Comparison of ENCODE assay signal across 10 cellular contexts in the genomic region with DNA sequence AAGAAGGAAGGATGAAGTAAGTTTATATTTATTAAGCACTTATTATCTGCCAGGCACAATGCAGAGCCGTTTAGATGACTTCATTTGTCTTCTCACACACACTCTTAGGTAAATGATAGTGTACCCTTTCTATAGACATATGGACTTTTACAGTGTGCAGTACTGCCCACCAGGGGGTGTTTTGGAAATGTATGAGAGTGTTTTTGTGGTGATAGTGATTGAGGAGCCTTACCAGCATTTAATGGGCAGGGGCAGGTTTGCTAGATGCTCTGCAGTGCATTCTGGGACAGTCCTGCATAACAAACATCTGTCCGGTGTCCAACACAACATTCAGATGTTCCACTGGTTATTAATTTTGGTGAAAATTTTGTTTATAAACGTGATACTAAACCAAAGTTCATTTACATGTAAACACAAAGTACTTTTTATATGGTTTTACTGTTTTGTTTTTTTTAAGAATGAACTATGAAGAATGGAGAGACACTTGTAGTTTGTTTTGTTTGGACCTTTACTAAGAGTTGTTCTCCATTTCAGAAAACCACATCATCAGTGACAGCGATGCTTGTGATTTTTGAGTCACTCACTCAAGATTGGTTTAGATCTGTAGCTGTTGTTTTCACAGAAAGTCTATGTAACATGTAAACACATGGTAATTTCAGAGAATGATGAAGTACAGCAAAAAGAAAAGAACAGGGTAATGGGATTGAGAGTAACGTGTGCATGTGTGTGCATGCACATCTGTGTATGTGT. TPM values are rescaled to one million over a fixed set of nuclear protein-coding genes. Genes with fewer than 3 reads are reported as not detected.
DNase-seq lines count a peak whose midpoint lies in the region; ATAC-seq and TF ChIP-seq lines count a peak whose summit lies in the region.
"Had no signal": no experiment of that assay in that cellular context is flagged by ENCODE, and none has a peak within 500 bp of the region (broad histone marks: within the 10 kb centered on the region; RNA-seq: fewer than 3 reads in every experiment).

No MANE protein-coding gene starts in this region.

- CTCF ChIA-PET in BJ (lab: Yijun Ruan, JAX) = interaction anchor here (0.9 kb wide), 1 partner anchor 9 kb away, joined by 3 read pairs; no protein-coding TSS in a partner anchor

- peak overlapping the region in 5 of 6 donors; percentile 6 to 69 (median 31) for H3K27ac Mint-ChIP-seq in immature natural killer cell

- POLR2A ChIA-PET in BJ (lab: Charles Lee) = no interaction called here

- H3K36me3 ChIP-seq in BJ (ENCODE audit: control insufficient read depth, insufficient read depth, low read length) = 0 out of 2 replicates have a peak, but pooled peaks cover 1% of the 10 kb centered on the region

- ATAC-seq in SK-N-SH treated with all-trans-retinoic acid at 6 μM for 48 hours (peak; percentile 71), HG02610 (IDR thresholded peaks at IDR 0.05; ENCODE audit: unreplicated experiment) (no peak)

- DNase-seq in BJ (ENCODE audit: low read depth) (no peak), immature natural killer cell (no peak), COLO829 (ENCODE audit: low spot score) (no peak), mesenteric fat pad (ENCODE audit: low spot score) (no peak)
- DNase-seq in stimulated activated CD4-positive, alpha-beta T cell treated with anti-CD3 and anti-CD28 coated beads, Interleukin-4, amount 100 ng/mL, for 1 hour = no peak

- TF ChIP-seq CTCF in BJ (IDR thresholded peaks at IDR 0.05; ENCODE audit: insufficient read depth, low read depth, low read length) (peak; percentile 54), GM12875 (IDR thresholded peaks at IDR 0.05; ENCODE audit: borderline replicate concordance, insufficient read depth, low read depth, low read length) (peak; percentile 27; the same call in 1 of the 2 replicates)

- peaks cover 30 to 71% (median 42%) of the 10 kb centered on the region in 3 donors for H3K36me3 Mint-ChIP-seq in immature natural killer cell

- no peak overlapping the region for H3K4me3 Mint-ChIP-seq in immature natural killer cell

- H3K4me1 Mint-ChIP-seq in immature natural killer cell = peaks cover 15 to 57% of the 10 kb centered on the region in 2 donors

- no peaks in the 10 kb centered on the region for H3K27me3 ChIP-seq in BJ (ENCODE audit: control insufficient read depth, insufficient read depth, low read length)

- peaks cover 0 to 4% (median 2%) of the 10 kb centered on the region in 3 donors for H3K27me3 Mint-ChIP-seq in immature natural killer cell (ENCODE audit: low read depth in 3 of 3)

- no peaks in the 10 kb centered on the region for H3K9me3 Mint-ChIP-seq in immature natural killer cell

- H3K4me3 ChIP-seq in BJ (ENCODE audit: low read depth, low read length) (no peak overlapping the region), GM12875 (ENCODE audit: low read depth, low read length) (no peak overlapping the region)
- H3K4me3 ChIP-seq: SK-N-MC had no signal

TF ChIP-seq in SK-N-SH treated with all-trans-retinoic acid at 6 μM for 48 hours, 23 proteins besides CTCF, POLR2A, EP300 and RAD21:
- TF ChIP-seq TCF4 (CRISPR knock-in tag; IDR thresholded peaks at IDR 0.05; ENCODE audit: borderline replicate concordance) (no peak), CSDC2 (CRISPR knock-in tag; IDR thresholded peaks at IDR 0.05) (no peak), PPARA (CRISPR knock-in tag; IDR thresholded peaks at IDR 0.05; ENCODE audit: borderline replicate concordance) (no peak), ISL1 (CRISPR knock-in tag; IDR thresholded peaks at IDR 0.05) (no peak), ZNF8 (CRISPR knock-in tag; IDR thresholded peaks at IDR 0.05) (no peak)
- TF ChIP-seq, protein P1, sequence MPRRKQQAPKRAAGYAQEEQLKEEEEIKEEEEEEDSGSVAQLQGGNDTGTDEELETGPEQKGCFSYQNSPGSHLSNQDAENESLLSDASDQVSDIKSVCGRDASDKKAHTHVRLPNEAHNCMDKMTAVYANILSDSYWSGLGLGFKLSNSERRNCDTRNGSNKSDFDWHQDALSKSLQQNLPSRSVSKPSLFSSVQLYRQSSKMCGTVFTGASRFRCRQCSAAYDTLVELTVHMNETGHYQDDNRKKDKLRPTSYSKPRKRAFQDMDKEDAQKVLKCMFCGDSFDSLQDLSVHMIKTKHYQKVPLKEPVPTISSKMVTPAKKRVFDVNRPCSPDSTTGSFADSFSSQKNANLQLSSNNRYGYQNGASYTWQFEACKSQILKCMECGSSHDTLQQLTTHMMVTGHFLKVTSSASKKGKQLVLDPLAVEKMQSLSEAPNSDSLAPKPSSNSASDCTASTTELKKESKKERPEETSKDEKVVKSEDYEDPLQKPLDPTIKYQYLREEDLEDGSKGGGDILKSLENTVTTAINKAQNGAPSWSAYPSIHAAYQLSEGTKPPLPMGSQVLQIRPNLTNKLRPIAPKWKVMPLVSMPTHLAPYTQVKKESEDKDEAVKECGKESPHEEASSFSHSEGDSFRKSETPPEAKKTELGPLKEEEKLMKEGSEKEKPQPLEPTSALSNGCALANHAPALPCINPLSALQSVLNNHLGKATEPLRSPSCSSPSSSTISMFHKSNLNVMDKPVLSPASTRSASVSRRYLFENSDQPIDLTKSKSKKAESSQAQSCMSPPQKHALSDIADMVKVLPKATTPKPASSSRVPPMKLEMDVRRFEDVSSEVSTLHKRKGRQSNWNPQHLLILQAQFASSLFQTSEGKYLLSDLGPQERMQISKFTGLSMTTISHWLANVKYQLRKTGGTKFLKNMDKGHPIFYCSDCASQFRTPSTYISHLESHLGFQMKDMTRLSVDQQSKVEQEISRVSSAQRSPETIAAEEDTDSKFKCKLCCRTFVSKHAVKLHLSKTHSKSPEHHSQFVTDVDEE (CRISPR knock-in tag; IDR thresholded peaks at IDR 0.05) = no peak
TF ChIP-seq in SK-N-SH treated with all-trans-retinoic acid at 6 μM for 48 hours: peak in this region for 0.

RNA-seq across cellular contexts. Expression of a gene that starts 19.9 kb away (rescaled TPM):
- polyA plus RNA-seq in BJ (2011; rRNA removed) (0.64 and 0.74 TPM in 2 replicates), immature natural killer cell (under 1 TPM in 1 of 3 donors, not detected in 2; 0.04 TPM)
- polyA minus RNA-seq in BJ (2011; rRNA and poly(A)+ RNA removed) = 0.51 and 0.71 TPM in 2 replicates
- total RNA-seq in mesenteric fat pad = not detected

RNA-seq across cellular contexts. Expression of a gene that starts 33.9 kb away (rescaled TPM):
- not detected in 2 replicates for polyA plus RNA-seq in BJ (2011; rRNA removed)
- polyA minus RNA-seq in BJ (2011; rRNA and poly(A)+ RNA removed) = not detected in 2 replicates
- not detected for polyA plus RNA-seq in immature natural killer cell
- not detected for total RNA-seq in mesenteric fat pad

RNA-seq across cellular contexts. Expression of a gene that starts 43.2 kb away (rescaled TPM):
- polyA plus RNA-seq in BJ (2011; rRNA removed) (not detected in 2 replicates), immature natural killer cell (not detected)
- polyA minus RNA-seq in BJ (2011; rRNA and poly(A)+ RNA removed) = not detected in 2 replicates
- not detected for total RNA-seq in mesenteric fat pad
- total RNA-seq: urinary bladder had no signal
- polyA plus RNA-seq: urinary bladder had no signal
